ENCODE assay signal across 8 cellular contexts in the genomic region with DNA sequence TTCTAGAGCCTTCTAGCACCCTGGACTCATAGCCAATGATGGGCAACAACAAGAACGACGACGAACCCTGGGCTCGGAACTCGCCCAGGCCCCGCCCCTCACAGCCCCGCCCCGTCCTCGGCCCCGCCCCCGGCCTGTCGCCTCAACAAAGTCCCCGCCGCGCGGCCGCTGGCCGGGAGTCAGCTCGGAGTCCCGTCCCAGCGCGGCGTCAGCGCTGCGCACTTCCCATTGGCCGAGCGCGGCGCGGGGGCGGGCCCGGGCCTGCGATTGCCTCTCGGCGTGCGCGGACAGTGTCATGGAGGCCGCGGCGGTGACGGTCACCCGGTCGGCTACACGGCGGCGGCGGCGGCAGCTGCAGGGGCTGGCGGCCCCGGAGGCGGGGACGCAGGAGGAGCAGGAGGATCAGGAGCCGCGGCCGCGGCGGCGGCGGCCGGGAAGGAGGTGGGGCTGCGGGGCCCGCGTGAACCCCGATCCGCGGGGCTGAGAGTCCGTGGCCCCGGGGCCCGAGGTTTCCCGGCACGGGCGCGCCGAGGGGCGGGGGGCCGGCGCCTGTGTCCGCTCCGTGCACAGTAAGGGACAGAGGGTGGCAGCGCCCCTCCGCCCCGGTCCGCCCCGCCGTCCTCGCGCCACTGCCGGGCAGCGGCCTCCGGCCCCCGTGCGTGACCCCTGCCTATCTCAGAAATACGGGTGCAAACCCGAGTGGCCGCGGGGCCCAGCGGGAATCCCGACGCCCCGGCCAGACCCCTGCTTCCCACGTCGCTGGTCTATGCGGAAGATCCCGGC. TPM values are rescaled to one million over a fixed set of nuclear protein-coding genes. Genes with fewer than 3 reads are reported as not detected.
DNase-seq lines count a peak whose midpoint lies in the region; TF ChIP-seq lines count a peak whose summit lies in the region.

A gene with protein sequence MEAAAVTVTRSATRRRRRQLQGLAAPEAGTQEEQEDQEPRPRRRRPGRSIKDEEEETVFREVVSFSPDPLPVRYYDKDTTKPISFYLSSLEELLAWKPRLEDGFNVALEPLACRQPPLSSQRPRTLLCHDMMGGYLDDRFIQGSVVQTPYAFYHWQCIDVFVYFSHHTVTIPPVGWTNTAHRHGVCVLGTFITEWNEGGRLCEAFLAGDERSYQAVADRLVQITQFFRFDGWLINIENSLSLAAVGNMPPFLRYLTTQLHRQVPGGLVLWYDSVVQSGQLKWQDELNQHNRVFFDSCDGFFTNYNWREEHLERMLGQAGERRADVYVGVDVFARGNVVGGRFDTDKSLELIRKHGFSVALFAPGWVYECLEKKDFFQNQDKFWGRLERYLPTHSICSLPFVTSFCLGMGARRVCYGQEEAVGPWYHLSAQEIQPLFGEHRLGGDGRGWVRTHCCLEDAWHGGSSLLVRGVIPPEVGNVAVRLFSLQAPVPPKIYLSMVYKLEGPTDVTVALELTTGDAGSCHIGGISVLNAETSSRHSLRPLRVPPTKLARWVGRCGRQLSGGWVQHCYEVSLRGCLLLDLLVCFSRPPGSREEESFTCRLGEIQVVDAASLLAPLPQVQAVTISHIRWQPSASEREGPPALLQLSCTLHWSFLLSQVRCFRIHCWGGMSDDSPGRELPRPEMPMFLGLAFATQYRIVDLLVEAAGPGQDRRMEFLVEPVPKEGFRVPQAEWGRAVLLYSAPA (plus strand): TSS at position 175 of the 783 bp plus-strand sequence. CDS start 121 bp downstream, at position 296.

- no peaks in the 10 kb centered on the region; the same call in 1 of the 2 replicates for H3K27me3 ChIP-seq in SK-N-SH (ENCODE audit: insufficient read depth)

- H3K79me2 ChIP-seq in SK-N-SH (ENCODE audit: insufficient read depth), result peaks cover 4% of the 10 kb centered on the region; the same call in 1 of the 2 replicates

- peak within 1 kb of the TSS; percentile 99 for H3K4me2 ChIP-seq in SK-N-SH

- H3K4me1 ChIP-seq in SK-N-SH (ENCODE audit: control insufficient read depth in 1 of 2, insufficient read depth in 2 of 2, low read depth in 1 of 2, low read length in 1 of 2), result peaks cover 0 to 7% of the 10 kb centered on the region in 2 experiments; a peak in 1 of 4 replicates

- H3K36me3 ChIP-seq in SK-N-SH (replicated peaks in 1 of 2; ENCODE audit: control insufficient read depth in 1 of 2, insufficient read depth in 2 of 2, low read length in 1 of 2), result peaks cover 0 to 14% of the 10 kb centered on the region in 2 experiments

- H3K9ac ChIP-seq in SK-N-SH, result peak within 1 kb of the TSS; percentile 71

- peak within 1 kb of the TSS; percentile 86 for H2AFZ ChIP-seq in SK-N-SH (ENCODE audit: low read depth)

- no peaks in the 10 kb centered on the region for H4K20me1 ChIP-seq in SK-N-SH (ENCODE audit: insufficient read depth)

- POLR2A ChIA-PET in SK-N-SH (lab: Yijun Ruan, JAX), result interaction anchor here (0.6 to 1.6 kb wide), 7 partner anchors 10 to 231 kb away, joined by 3 to 6 read pairs (median 3); no protein-coding TSS in a partner anchor

- H3F3A ChIP-seq in SK-N-SH (replicated peaks; ENCODE audit: insufficient read depth), result peaks cover 3% of the 10 kb centered on the region

- peak within 1 kb of the TSS; percentile 90 for H3K4me3 Mint-ChIP-seq in HFFc6

- no peaks in the 10 kb centered on the region for H3K9me3 ChIP-seq in SK-N-SH

- H3K27ac ChIP-seq in SK-N-SH (ENCODE audit: low read depth in 2 of 2, low read length in 1 of 2), result peak within 1 kb of the TSS in 1 of 2 experiments; percentile 29; a peak in 1 of 4 replicates
- H3K27ac ChIP-seq in substantia nigra (ENCODE audit: low read depth, low read length, poor library complexity, severe bottlenecking), result peak within 1 kb of the TSS; percentile 74

- peaks cover 7% of the 10 kb centered on the region for H3K27me3 Mint-ChIP-seq in HFFc6 (ENCODE audit: insufficient read depth)

- 1% methylated on average over 30 of the region's 104 CpGs for WGBS in SK-N-SH (ENCODE audit: low lambda C conversion rate)

- no peaks in the 10 kb centered on the region for H3K36me3 Mint-ChIP-seq in HFFc6 (ENCODE audit: low read depth)

- no peaks in the 10 kb centered on the region for H3K9me3 Mint-ChIP-seq in HFFc6

- DNase-seq in GM03348 (ENCODE audit: low spot score), result peak; percentile 99
- DNase-seq in HFFc6, result peak; percentile 82
- peak; percentile 90 for DNase-seq in NCI-H1048 (lab: John Stamatoyannopoulos, UW)
- DNase-seq in SK-N-SH, result peak; percentile 100
- peak; percentile 90 for DNase-seq in activated naive CD4-positive, alpha-beta T cell treated with anti-CD3 and anti-CD28 coated beads, Interleukin-2, amount 50 U/mL, for 16 hours
- DNase-seq in glomerular endothelial cell (ENCODE audit: extremely low read depth, low read depth, low spot score), result no peak
- DNase-seq in nucleus accumbens (lab: John Stamatoyannopoulos, UW), result peak; percentile 38 to 97 (median 89)
- peak; percentile 54 to 98 (median 90) for DNase-seq in substantia nigra (lab: John Stamatoyannopoulos, UW)

- no peak for TF ChIP-seq RAD21 in SK-N-SH (IDR thresholded peaks at IDR 0.05; ENCODE audit: low read length)

- no peaks in the 10 kb centered on the region for H3K9me2 ChIP-seq in SK-N-SH

- H3K4me3 ChIP-seq in SK-N-SH (ENCODE audit: low read depth in 2 of 2, low read length in 1 of 2), result peak within 1 kb of the TSS; percentile 65 to 85

- TF ChIP-seq CTCF in HFFc6 (IDR thresholded peaks at IDR 0.05), result no peak
- TF ChIP-seq CTCF in SK-N-SH (IDR thresholded peaks at IDR 0.05), result no peak

- no peak for TF ChIP-seq EP300 in SK-N-SH (IDR thresholded peaks at IDR 0.05; ENCODE audit: borderline replicate concordance in 1 of 2, low read depth in 1 of 2, low read length in 1 of 2)

- CTCF ChIA-PET in SK-N-SH (lab: Yijun Ruan, JAX), result interaction anchor here (0.6 to 5.7 kb wide), 18 partner anchors 8 to 326 kb away, joined by 3 to 41 read pairs (median 4); no protein-coding TSS in a partner anchor

- peak within 1 kb of the TSS; percentile 57 for H3K27ac Mint-ChIP-seq in HFFc6

- H3K4me1 Mint-ChIP-seq in HFFc6 (ENCODE audit: low read depth), result peaks cover 11% of the 10 kb centered on the region

TF ChIP-seq in SK-N-SH, 30 proteins besides CTCF, POLR2A, EP300 and RAD21:
- TF ChIP-seq, protein P1, sequence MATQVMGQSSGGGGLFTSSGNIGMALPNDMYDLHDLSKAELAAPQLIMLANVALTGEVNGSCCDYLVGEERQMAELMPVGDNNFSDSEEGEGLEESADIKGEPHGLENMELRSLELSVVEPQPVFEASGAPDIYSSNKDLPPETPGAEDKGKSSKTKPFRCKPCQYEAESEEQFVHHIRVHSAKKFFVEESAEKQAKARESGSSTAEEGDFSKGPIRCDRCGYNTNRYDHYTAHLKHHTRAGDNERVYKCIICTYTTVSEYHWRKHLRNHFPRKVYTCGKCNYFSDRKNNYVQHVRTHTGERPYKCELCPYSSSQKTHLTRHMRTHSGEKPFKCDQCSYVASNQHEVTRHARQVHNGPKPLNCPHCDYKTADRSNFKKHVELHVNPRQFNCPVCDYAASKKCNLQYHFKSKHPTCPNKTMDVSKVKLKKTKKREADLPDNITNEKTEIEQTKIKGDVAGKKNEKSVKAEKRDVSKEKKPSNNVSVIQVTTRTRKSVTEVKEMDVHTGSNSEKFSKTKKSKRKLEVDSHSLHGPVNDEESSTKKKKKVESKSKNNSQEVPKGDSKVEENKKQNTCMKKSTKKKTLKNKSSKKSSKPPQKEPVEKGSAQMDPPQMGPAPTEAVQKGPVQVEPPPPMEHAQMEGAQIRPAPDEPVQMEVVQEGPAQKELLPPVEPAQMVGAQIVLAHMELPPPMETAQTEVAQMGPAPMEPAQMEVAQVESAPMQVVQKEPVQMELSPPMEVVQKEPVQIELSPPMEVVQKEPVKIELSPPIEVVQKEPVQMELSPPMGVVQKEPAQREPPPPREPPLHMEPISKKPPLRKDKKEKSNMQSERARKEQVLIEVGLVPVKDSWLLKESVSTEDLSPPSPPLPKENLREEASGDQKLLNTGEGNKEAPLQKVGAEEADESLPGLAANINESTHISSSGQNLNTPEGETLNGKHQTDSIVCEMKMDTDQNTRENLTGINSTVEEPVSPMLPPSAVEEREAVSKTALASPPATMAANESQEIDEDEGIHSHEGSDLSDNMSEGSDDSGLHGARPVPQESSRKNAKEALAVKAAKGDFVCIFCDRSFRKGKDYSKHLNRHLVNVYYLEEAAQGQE (IDR thresholded peaks at IDR 0.05; ENCODE audit: low read depth, low read length), result no peak
- TF ChIP-seq MXI1 (IDR thresholded peaks at IDR 0.05; ENCODE audit: low read depth, low read length), result peak; percentile 92
- TF ChIP-seq TAF1 (IDR thresholded peaks at IDR 0.05; ENCODE audit: borderline replicate concordance, low read depth, low read length), result peak; percentile 79
- no peak for TF ChIP-seq GATA2 (CRISPR knock-in tag; IDR thresholded peaks at IDR 0.05)
- TF ChIP-seq, protein P2, sequence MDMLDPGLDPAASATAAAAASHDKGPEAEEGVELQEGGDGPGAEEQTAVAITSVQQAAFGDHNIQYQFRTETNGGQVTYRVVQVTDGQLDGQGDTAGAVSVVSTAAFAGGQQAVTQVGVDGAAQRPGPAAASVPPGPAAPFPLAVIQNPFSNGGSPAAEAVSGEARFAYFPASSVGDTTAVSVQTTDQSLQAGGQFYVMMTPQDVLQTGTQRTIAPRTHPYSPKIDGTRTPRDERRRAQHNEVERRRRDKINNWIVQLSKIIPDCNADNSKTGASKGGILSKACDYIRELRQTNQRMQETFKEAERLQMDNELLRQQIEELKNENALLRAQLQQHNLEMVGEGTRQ (IDR thresholded peaks at IDR 0.05; ENCODE audit: borderline replicate concordance, low read depth, low read length), result no peak
- TF ChIP-seq, protein P3, sequence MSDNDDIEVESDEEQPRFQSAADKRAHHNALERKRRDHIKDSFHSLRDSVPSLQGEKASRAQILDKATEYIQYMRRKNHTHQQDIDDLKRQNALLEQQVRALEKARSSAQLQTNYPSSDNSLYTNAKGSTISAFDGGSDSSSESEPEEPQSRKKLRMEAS (IDR thresholded peaks at IDR 0.05; ENCODE audit: low read depth), result peak; percentile 73
- TF ChIP-seq NRF1 (IDR thresholded peaks at IDR 0.05; ENCODE audit: low read depth, low read length), result peak; percentile 65
- no peak for TF ChIP-seq ELF1 (IDR thresholded peaks at IDR 0.05)
- TF ChIP-seq SIN3A (IDR thresholded peaks at IDR 0.05; ENCODE audit: borderline replicate concordance, low read depth, low read length), result no peak
- TF ChIP-seq YY1 (IDR thresholded peaks at IDR 0.05; ENCODE audit: low read depth), result peak; percentile 79
- TF ChIP-seq RFX5 (IDR thresholded peaks at IDR 0.05; ENCODE audit: low read length), result peak; percentile 78; the same call in 1 of the 2 replicates
- TF ChIP-seq POLR2AphosphoS5 (IDR thresholded peaks at IDR 0.05; ENCODE audit: low read depth, low read length), result peak; percentile 42; the same call in 1 of the 2 replicates

RNA-seq across cellular contexts. Expression of the gene that starts here (rescaled TPM):
- 10 to 100 TPM; 11.1 to 13.8 (median 11.8) TPM for total RNA-seq in HFFc6 (2021; fragmentation: NEBNext Ultra II Directional; extraction: Animal tissue kit (Norgen Biotek cat#: 25700))
- 30.1 and 30.4 TPM in 2 replicates for polyA plus RNA-seq in SK-N-SH (2012; rRNA removed)
- polyA plus RNA-seq in SK-N-SH (2012; cell fraction: cytosol; rRNA removed), result 4.5 and 7.0 TPM in 2 replicates
- 252 and 275 TPM in 2 replicates for polyA plus RNA-seq in SK-N-SH (2012; cell fraction: nucleus; rRNA removed)
- total RNA-seq in glomerular endothelial cell, result 10.8 and 19.8 TPM in 2 replicates
